23 cellular contexts compared by ENCODE assay signal in genomic region chr16:84048871-84049270, GRCh38. TPM values are rescaled to one million over a fixed set of nuclear protein-coding genes. Genes with fewer than 3 reads are reported as not detected.
DNase-seq lines count a peak whose midpoint lies in the region; ATAC-seq and TF ChIP-seq lines count a peak whose summit lies in the region.
"Had no signal": no experiment of that assay in that cellular context is flagged by ENCODE, and none has a peak within 500 bp of the region (broad histone marks: within the 10 kb centered on the region; RNA-seq: fewer than 3 reads in every experiment).

No MANE protein-coding gene starts in this region.

- peak; percentile 53 for DNase-seq in cardiac septum (ENCODE audit: low spot score)
- DNase-seq in heart right ventricle = no peak
- DNase-seq in neuronal stem cell (ENCODE audit: low spot score) = no peak
- DNase-seq in upper lobe of right lung = peak; percentile 48
- DNase-seq in NCI-H1436 treated with DMSO at 0.1 percent for 48 hours (lab: John Stamatoyannopoulos, UW) = no peak
- no peak for DNase-seq in pons (ENCODE audit: low spot score)
- DNase-seq: CD4-positive, alpha-beta T cell; Kasumi-1; NCI-H1092 treated with DMSO at 0.1 percent for 48 hours; NCI-H1436; NCI-H187 treated with DMSO at 0.1 percent for 48 hours; NCI-H2171 treated with DMSO at 0.1 percent for 48 hours; NCI-H345; SK-N-SH had no signal

- H2BK5ac ChIP-seq in neuronal stem cell (ENCODE audit: low read length) = no peak overlapping the region

- H3K4me3 ChIP-seq in heart right ventricle (no peak overlapping the region), neuronal stem cell (ENCODE audit: low read length in 2 of 2) (no peak overlapping the region), upper lobe of right lung (no peak overlapping the region)
- H3K4me3 ChIP-seq: BLaER1 treated with 17β-estradiol and CSF1 and Interleukin-3, amounts not matched to agents 10 nM and 100 nM had no signal

- H3K79me1 ChIP-seq in neuronal stem cell (ENCODE audit: low read depth, low read length) = peaks cover 2% of the 10 kb centered on the region

- ATAC-seq in heart right ventricle (no peak), upper lobe of right lung (no peak)
- ATAC-seq in activated CD4-positive, CD25-positive, alpha-beta regulatory T cell treated with anti-CD3 and anti-CD28 coated beads, Interleukin-2, amount 50 U/mL, for 24 hours = no peak
- ATAC-seq: Panc1 had no signal

- no peak overlapping the region for H3K9ac ChIP-seq in neuronal stem cell (ENCODE audit: low read depth, low read length, poor library complexity)
- H3K9ac ChIP-seq: SK-N-SH had no signal

- peak overlapping the region; percentile 24 for H4K91ac ChIP-seq in neuronal stem cell (ENCODE audit: low read depth, low read length, poor library complexity)

- no peak overlapping the region for H2AFZ ChIP-seq in neuronal stem cell (ENCODE audit: low read length)

- H3K4me2 ChIP-seq in neuronal stem cell (ENCODE audit: insufficient read depth, low read length, poor library complexity, severe bottlenecking) = no peak overlapping the region
- H3K4me2 ChIP-seq: SK-N-SH had no signal

- peak overlapping the region; percentile 8 for H2BK12ac ChIP-seq in neuronal stem cell (ENCODE audit: low read length)

- WGBS in heart right ventricle, 2 donors = 94 to 95% methylated on average over 13 of the region's 13 CpGs
- WGBS in neuronal stem cell (ENCODE audit: extremely low coverage in 2 of 2, insufficient read length in 2 of 2, insufficient replicate concordance in 1 of 2), 2 donors = no CpG with 5 or more reads among the region's 13 CpGs

- intact Hi-C loops in cardiac septum (cut with DNase I) = no loop called here
- intact Hi-C loops in heart right ventricle (cut with DNase I) = loop anchor here in 1 of 10 donors (10.0 kb wide), 2 partner anchors 74 to 224 kb away; no protein-coding TSS in a partner anchor
- intact Hi-C loops in upper lobe of right lung (cut with DNase I) = no loop called here

- H3K14ac ChIP-seq in neuronal stem cell (ENCODE audit: low read length) = peak overlapping the region; percentile 17

- peaks cover 0 to 6% (median 3%) of the 10 kb centered on the region in 9 donors for H3K4me1 ChIP-seq in heart right ventricle
- H3K4me1 ChIP-seq in neuronal stem cell (ENCODE audit: control insufficient read depth in 2 of 2, insufficient read depth in 1 of 2, low read depth in 1 of 2, low read length in 2 of 2) = peaks cover 12 to 18% of the 10 kb centered on the region in 2 donors
- no peaks in the 10 kb centered on the region for H3K4me1 ChIP-seq in upper lobe of right lung

- peaks cover 0 to 14% (median 0%) of the 10 kb centered on the region in 7 donors for H3K27me3 ChIP-seq in heart right ventricle
- H3K27me3 ChIP-seq in neuronal stem cell (ENCODE audit: control insufficient read depth in 3 of 3, insufficient read depth in 3 of 3, low read depth in 1 of 3, low read length in 3 of 3) = no peaks in the 10 kb centered on the region
- no peaks in the 10 kb centered on the region for H3K27me3 ChIP-seq in upper lobe of right lung

- H3K36me3 ChIP-seq in heart right ventricle (peaks cover 0 to 48% (median 15%) of the 10 kb centered on the region in 9 donors), neuronal stem cell (replicated peaks in 1 of 2; ENCODE audit: control insufficient read depth in 2 of 2, insufficient read depth in 2 of 2, low read length in 2 of 2) (peaks cover 8 to 34% of the 10 kb centered on the region in 2 donors), upper lobe of right lung (peaks cover 36% of the 10 kb centered on the region)

- peak overlapping the region; percentile 43 for H2AK5ac ChIP-seq in neuronal stem cell (ENCODE audit: low read depth, low read length)

- no peak overlapping the region for H4K8ac ChIP-seq in neuronal stem cell (ENCODE audit: low read depth, low read length)

- no peak for TF ChIP-seq CTCF in heart right ventricle (IDR thresholded peaks at IDR 0.05)
- no peak for TF ChIP-seq CTCF in upper lobe of right lung (IDR thresholded peaks at IDR 0.05)

- H3K9me3 ChIP-seq in heart right ventricle (no peaks in the 10 kb centered on the region), neuronal stem cell (replicated peaks in 1 of 2; ENCODE audit: control insufficient read depth in 2 of 2, insufficient read depth in 1 of 2, low read depth in 1 of 2, low read length in 2 of 2) (peaks cover 0 to 2% of the 10 kb centered on the region in 2 donors), upper lobe of right lung (no peaks in the 10 kb centered on the region)
- H3K9me3 ChIP-seq: BLaER1 treated with 17β-estradiol and CSF1 and Interleukin-3, amounts not matched to agents 10 nM and 100 nM; SK-N-SH had no signal

- H3K27ac ChIP-seq in heart right ventricle (no peak overlapping the region), cingulate gyrus (ENCODE audit: low read depth, low read length) (peak overlapping the region; percentile 5), neuronal stem cell (replicated peaks; ENCODE audit: low read length) (no peak overlapping the region), upper lobe of right lung (no peak overlapping the region)
- H3K27ac ChIP-seq: RWPE1 had no signal

- H2BK120ac ChIP-seq in neuronal stem cell (ENCODE audit: low read depth, low read length) = no peak overlapping the region

- no peak overlapping the region for H3K4ac ChIP-seq in neuronal stem cell (ENCODE audit: low read length)

- H3K18ac ChIP-seq in neuronal stem cell (ENCODE audit: low read length) = peak overlapping the region; percentile 53

- H3K23ac ChIP-seq in neuronal stem cell (ENCODE audit: low read depth, low read length, poor library complexity) = peak overlapping the region; percentile 49

- H2BK15ac ChIP-seq in neuronal stem cell (ENCODE audit: low read length) = peak overlapping the region; percentile 16

RNA-seq across cellular contexts. Expression of gene SLC38A8, which starts 6.3 kb away (rescaled TPM):
- total RNA-seq in cardiac septum (not detected), heart right ventricle (1 to 10 TPM in 2 of 10 donors, under 1 TPM in 1, not detected in 7; 0.45 to 5.1 (median 1.2) TPM), upper lobe of right lung (not detected)
- polyA plus RNA-seq in heart right ventricle = 10 to 100 TPM in 1 of 2 donors, not detected in 1; 30.8 TPM
- polyA plus RNA-seq in neuronal stem cell (2013, experiment 1 of 2) = 0.32 TPM
- polyA plus RNA-seq in neuronal stem cell (2013, experiment 2 of 2) = 0.18 TPM
- total RNA-seq: CD4-positive, alpha-beta T cell; H1; HT-29; OCI-LY7 had no signal
- polyA plus RNA-seq: AG04450, SK-N-SH had no signal

Comparison
In these comparisons a context has a peak if more than half of its experiments do, and no peak if none do; other contexts are left out.
1. DNase-seq: peak in cardiac septum (single experiment) and upper lobe of right lung (single experiment); none in heart right ventricle (0 of 2), neuronal stem cell (single experiment), NCI-H1436 treated with DMSO at 0.1 percent for 48 hours (single experiment) and pons (single experiment).